ENCODE assay signal across 15 cellular contexts in genomic region chr7:12670071-12670729, GRCh38. TPM values are rescaled to one million over a fixed set of nuclear protein-coding genes. Genes with fewer than 3 reads are reported as not detected.
DNase-seq lines count a peak whose midpoint lies in the region; ATAC-seq, FAIRE-seq and TF ChIP-seq lines count a peak whose summit lies in the region.
"Had no signal": no experiment of that assay in that cellular context is flagged by ENCODE, and none has a peak within 500 bp of the region (broad histone marks: within the 10 kb centered on the region; RNA-seq: fewer than 3 reads in every experiment).

No MANE protein-coding gene starts in this region.

- H3K9me3 Mint-ChIP-seq in MCF 10A (ENCODE audit: unreplicated experiment) (no peaks in the 10 kb centered on the region), astrocyte (ENCODE audit: unreplicated experiment) (no peaks in the 10 kb centered on the region)

- no peak overlapping the region for H2AFZ ChIP-seq in astrocyte (ENCODE audit: low read depth, low read length)
- no peak overlapping the region for H2AFZ ChIP-seq in neuronal stem cell (ENCODE audit: low read length)

- H3K9me3 ChIP-seq in breast epithelium (no peaks in the 10 kb centered on the region), astrocyte (ENCODE audit: insufficient read depth, low read depth, low read length) (no peaks in the 10 kb centered on the region), suprapubic skin (no peaks in the 10 kb centered on the region), neuronal stem cell (replicated peaks in 1 of 2; ENCODE audit: control insufficient read depth in 2 of 2, insufficient read depth in 1 of 2, low read depth in 1 of 2, low read length in 2 of 2) (peaks cover 0 to 1% of the 10 kb centered on the region in 2 donors)
- H3K9me3 ChIP-seq: left ventricle myocardium inferior, Peyer's patch, tibial nerve had no signal

- peak; percentile 34 for FAIRE-seq in astrocyte (lab: Jason Lieb, UNC)
- FAIRE-seq: D721Med had no signal

- H3K36me3 Mint-ChIP-seq in MCF 10A (ENCODE audit: insufficient read depth, unreplicated experiment) (no peaks in the 10 kb centered on the region), astrocyte (ENCODE audit: low read depth, unreplicated experiment) (no peaks in the 10 kb centered on the region)

- peak; percentile 85 for TF ChIP-seq EP300 in suprapubic skin (IDR thresholded peaks at IDR 0.05)

- no peak overlapping the region for H4K91ac ChIP-seq in neuronal stem cell (ENCODE audit: low read depth, low read length, poor library complexity)

- H3K9ac ChIP-seq in astrocyte (ENCODE audit: low read length) (no peak overlapping the region), neuronal stem cell (ENCODE audit: low read depth, low read length, poor library complexity) (no peak overlapping the region)

- H3K23ac ChIP-seq in neuronal stem cell (ENCODE audit: low read depth, low read length, poor library complexity), result no peak overlapping the region

- no peak overlapping the region for H3K4ac ChIP-seq in neuronal stem cell (ENCODE audit: low read length)

- TF ChIP-seq CTCF in MCF 10A (IDR thresholded peaks at IDR 0.05; ENCODE audit: unreplicated experiment) (no peak), breast epithelium (IDR thresholded peaks at IDR 0.05) (no peak), astrocyte (IDR thresholded peaks at IDR 0.05; ENCODE audit: insufficient read depth, low read depth, low read length) (no peak), suprapubic skin (IDR thresholded peaks at IDR 0.05) (no peak)

- H2BK5ac ChIP-seq in neuronal stem cell (ENCODE audit: low read length), result no peak overlapping the region

- TF ChIP-seq POLR2A in breast epithelium (IDR thresholded peaks at IDR 0.05) (no peak), suprapubic skin (IDR thresholded peaks at IDR 0.05) (no peak)

- H3K4me3 ChIP-seq in breast epithelium (no peak overlapping the region), astrocyte (ENCODE audit: insufficient read depth, low read depth, low read length) (no peak overlapping the region), suprapubic skin (no peak overlapping the region), neuronal stem cell (ENCODE audit: low read length in 2 of 2) (no peak overlapping the region)
- H3K4me3 ChIP-seq: cardiac muscle cell, left ventricle myocardium inferior, Peyer's patch, tibial nerve had no signal

- no TSS peak for BruUV-seq in MCF 10A (replicated peaks; lab: Mats Ljungman, UMichigan)

- H3K4me1 ChIP-seq in breast epithelium (no peaks in the 10 kb centered on the region), astrocyte (ENCODE audit: insufficient read depth, low read length) (no peaks in the 10 kb centered on the region), suprapubic skin (peaks cover 7% of the 10 kb centered on the region), neuronal stem cell (ENCODE audit: control insufficient read depth in 2 of 2, insufficient read depth in 1 of 2, low read depth in 1 of 2, low read length in 2 of 2) (no peaks in the 10 kb centered on the region)
- H3K4me1 ChIP-seq: Peyer's patch, tibial nerve had no signal

- H3K36me3 ChIP-seq in breast epithelium (no peaks in the 10 kb centered on the region), astrocyte (ENCODE audit: insufficient read depth, low read length) (no peaks in the 10 kb centered on the region), suprapubic skin (no peaks in the 10 kb centered on the region), neuronal stem cell (replicated peaks in 1 of 2; ENCODE audit: control insufficient read depth in 2 of 2, insufficient read depth in 2 of 2, low read length in 2 of 2) (no peaks in the 10 kb centered on the region)
- H3K36me3 ChIP-seq: cardiac muscle cell, left ventricle myocardium inferior, Peyer's patch, tibial nerve had no signal

- no peak overlapping the region for H3K4me2 ChIP-seq in astrocyte (ENCODE audit: low read length)
- no peak overlapping the region for H3K4me2 ChIP-seq in neuronal stem cell (ENCODE audit: insufficient read depth, low read length, poor library complexity, severe bottlenecking)

- POLR2A ChIA-PET in MCF 10A (lab: Yijun Ruan, JAX), result no interaction called here

- H3K79me1 ChIP-seq in neuronal stem cell (ENCODE audit: low read depth, low read length), result no peaks in the 10 kb centered on the region

- H2BK12ac ChIP-seq in neuronal stem cell (ENCODE audit: low read length), result no peak overlapping the region

- H3K27me3 ChIP-seq in breast epithelium, result no peaks in the 10 kb centered on the region
- no peaks in the 10 kb centered on the region for H3K27me3 ChIP-seq in astrocyte (ENCODE audit: insufficient read depth, low read length)
- no peaks in the 10 kb centered on the region for H3K27me3 ChIP-seq in suprapubic skin
- H3K27me3 ChIP-seq in neuronal stem cell (ENCODE audit: control insufficient read depth in 3 of 3, insufficient read depth in 3 of 3, low read depth in 1 of 3, low read length in 3 of 3), result no peaks in the 10 kb centered on the region
- H3K27me3 ChIP-seq: cardiac muscle cell, Peyer's patch, tibial nerve had no signal

- 32% methylated on average over 1 of the region's 1 CpG for WGBS in suprapubic skin
- WGBS in neuronal stem cell (ENCODE audit: extremely low coverage in 2 of 2, insufficient read length in 2 of 2, insufficient replicate concordance in 1 of 2), 2 donors, result no CpG with 5 or more reads among the region's 1 CpG

- H3K27ac ChIP-seq in breast epithelium (no peak overlapping the region), astrocyte (ENCODE audit: low read depth, low read length) (no peak overlapping the region), suprapubic skin (no peak overlapping the region), neuronal stem cell (replicated peaks; ENCODE audit: low read length) (no peak overlapping the region)
- H3K27ac ChIP-seq: cardiac muscle cell, left ventricle myocardium inferior, tibial nerve had no signal

- H3K4me3 Mint-ChIP-seq in MCF 10A (ENCODE audit: unreplicated experiment) (no peak overlapping the region), astrocyte (ENCODE audit: unreplicated experiment) (no peak overlapping the region)

- intact Hi-C loops in MCF 10A (cut with micrococcal nuclease), result no loop called here
- intact Hi-C loops in breast epithelium (cut with DNase I; ENCODE audit: low total_unique reads), result loop anchor here (5.0 kb wide), 1 partner anchor 1232 kb away; no protein-coding TSS in a partner anchor

- H3K18ac ChIP-seq in neuronal stem cell (ENCODE audit: low read length), result no peak overlapping the region

- DNase-seq in MCF 10A (ENCODE audit: unreplicated experiment) (peak; percentile 50), breast epithelium (ENCODE audit: low spot score in 2 of 2) (no peak), astrocyte (ENCODE audit: low read depth) (peak; percentile 77), left lobe of liver (ENCODE audit: low spot score) (no peak), suprapubic skin (ENCODE audit: low spot score in 2 of 2) (no peak), SW480 (ENCODE audit: low spot score) (no peak), neuronal stem cell (ENCODE audit: low spot score) (no peak), SHP77 treated with DMSO at 0.1 percent for 48 hours (lab: John Stamatoyannopoulos, UW) (no peak)
- DNase-seq: activated CD4-positive, alpha-beta T cell treated with anti-CD3 and anti-CD28 coated beads, Interleukin-2, amount 50 U/mL, for 48 hours; left ventricle myocardium inferior; NCI-H345; Peyer's patch had no signal

- no peaks in the 10 kb centered on the region for H4K20me1 ChIP-seq in astrocyte (ENCODE audit: insufficient read depth, low read length)

- H3K14ac ChIP-seq in neuronal stem cell (ENCODE audit: low read length), result no peak overlapping the region

- H2AK5ac ChIP-seq in neuronal stem cell (ENCODE audit: low read depth, low read length), result no peak overlapping the region

- H3K27me3 Mint-ChIP-seq in MCF 10A (ENCODE audit: insufficient read depth, unreplicated experiment) (no peaks in the 10 kb centered on the region), astrocyte (ENCODE audit: low read depth, unreplicated experiment) (no peaks in the 10 kb centered on the region)

- no peak overlapping the region for H2BK120ac ChIP-seq in neuronal stem cell (ENCODE audit: low read depth, low read length)

- peak; percentile 57 for ATAC-seq in left lobe of liver

- H4K8ac ChIP-seq in neuronal stem cell (ENCODE audit: low read depth, low read length), result no peak overlapping the region

- H3K27ac Mint-ChIP-seq in MCF 10A (ENCODE audit: low read depth, unreplicated experiment), result no peak overlapping the region
- no peak overlapping the region for H3K27ac Mint-ChIP-seq in astrocyte (ENCODE audit: unreplicated experiment)

- H2BK15ac ChIP-seq in neuronal stem cell (ENCODE audit: low read length), result no peak overlapping the region

- no peaks in the 10 kb centered on the region for H3K79me2 ChIP-seq in astrocyte (ENCODE audit: insufficient read depth, low read length)

- H3K4me1 Mint-ChIP-seq in MCF 10A (ENCODE audit: insufficient read depth, unreplicated experiment) (peaks cover 6% of the 10 kb centered on the region), astrocyte (ENCODE audit: low read depth, unreplicated experiment) (peaks cover 8% of the 10 kb centered on the region)

- CTCF ChIA-PET in MCF 10A (lab: Yijun Ruan, JAX), result interaction anchor here (0.7 to 1.2 kb wide), 3 partner anchors 14 to 484 kb away, joined by 4 to 8 read pairs (median 6); no protein-coding TSS in a partner anchor

RNA-seq across cellular contexts. Expression of gene ARL4A, which starts 17.2 kb away (rescaled TPM):
- total RNA-seq in MCF 10A (2022) (30.7 and 42.6 TPM in 2 replicates), breast epithelium (100 to 1,000 TPM in 1 of 3 donors, 10 to 100 TPM in 2; 28.5 to 165 (median 51.1) TPM), astrocyte (34.6 and 47.0 TPM in 2 replicates), left lobe of liver (5.8 TPM), suprapubic skin (100 to 1,000 TPM in 3 of 4 donors, 10 to 100 TPM in 1; 98.1 to 116 (median 112) TPM)
- 21.3 TPM for polyA plus RNA-seq in neuronal stem cell (2013, experiment 1 of 2)
- polyA plus RNA-seq in neuronal stem cell (2013, experiment 2 of 2), result 22.6 TPM

Comparison
In these comparisons a context has a peak if more than half of its experiments do, and no peak if none do; other contexts are left out.
1. DNase-seq: peak in MCF 10A (single experiment) and astrocyte (single experiment); none in breast epithelium (0 of 2), left lobe of liver (single experiment), suprapubic skin (0 of 2), SW480 (single experiment), neuronal stem cell (single experiment) and SHP77 treated with DMSO at 0.1 percent for 48 hours (single experiment).